Comparison of ENCODE assay signal across 25 cellular contexts in genomic region chr16:59635674-59636073, GRCh38.
DNase-seq lines count a peak whose midpoint lies in the region; ATAC-seq and TF ChIP-seq lines count a peak whose summit lies in the region.
"Had no signal": no experiment of that assay in that cellular context is flagged by ENCODE, and none has a peak within 500 bp of the region (broad histone marks: within the 10 kb centered on the region; RNA-seq: fewer than 3 reads in every experiment).

No MANE protein-coding gene starts in this region.

- BruUV-seq in mammary epithelial cell (replicated peaks; lab: Mats Ljungman, UMichigan) (no TSS peak), MCF 10A (replicated peaks; lab: Mats Ljungman, UMichigan) (no TSS peak)

- H3K9ac ChIP-seq in mammary epithelial cell (ENCODE audit: insufficient read depth, low read length) (no peak overlapping the region), smooth muscle cell (ENCODE audit: low read depth) (no peak overlapping the region), colonic mucosa (ENCODE audit: low read depth in 2 of 2, low read length in 2 of 2) (no peak overlapping the region)

- H3K4me1 Mint-ChIP-seq in MCF 10A (ENCODE audit: insufficient read depth, unreplicated experiment): peaks cover 29% of the 10 kb centered on the region
- H3K4me1 Mint-ChIP-seq: central memory CD8-positive, alpha-beta T cell had no signal

- no peak overlapping the region for H3K4me3 Mint-ChIP-seq in MCF 10A (ENCODE audit: unreplicated experiment)
- H3K4me3 Mint-ChIP-seq: central memory CD8-positive, alpha-beta T cell; natural killer cell treated with Interleukin-12 subunit alpha and Interleukin-12 subunit beta and Interleukin-15 and Interleukin-18, amount 100 ng/mL, for 72 hours had no signal

- in situ Hi-C loops in mammary epithelial cell (cut with MboI; ENCODE audit: low sequenced_read_pairs in 2 of 2): no loop called here
- in situ Hi-C loops in astrocyte of the spinal cord (cut with HindIII; ENCODE audit: low sequenced_read_pairs): no loop called here

- no peak for ATAC-seq in GM21786 (IDR thresholded peaks at IDR 0.05; ENCODE audit: unreplicated experiment)
- ATAC-seq: foreskin keratinocyte; HepG2; natural killer cell treated with Interleukin-12 subunit alpha and Interleukin-12 subunit beta and Interleukin-15 and Interleukin-18, amount 100 ng/mL, for 72 hours had no signal

- H3K27me3 Mint-ChIP-seq in MCF 10A (ENCODE audit: insufficient read depth, unreplicated experiment): no peaks in the 10 kb centered on the region
- H3K27me3 Mint-ChIP-seq: central memory CD8-positive, alpha-beta T cell; natural killer cell treated with Interleukin-12 subunit alpha and Interleukin-12 subunit beta and Interleukin-15 and Interleukin-18, amount 100 ng/mL, for 72 hours had no signal

- H3F3A ChIP-seq in smooth muscle cell (ENCODE audit: low read depth): peaks cover 27% of the 10 kb centered on the region

- no peaks in the 10 kb centered on the region for H3K4me1 ChIP-seq in mammary epithelial cell (ENCODE audit: insufficient read depth, low read length)
- peaks cover 41% of the 10 kb centered on the region for H3K4me1 ChIP-seq in smooth muscle cell (ENCODE audit: low read depth)
- H3K4me1 ChIP-seq in colonic mucosa: no peaks in the 10 kb centered on the region
- H3K4me1 ChIP-seq: foreskin keratinocyte had no signal

- no peaks in the 10 kb centered on the region for H4K20me1 ChIP-seq in mammary epithelial cell (ENCODE audit: insufficient read depth, low read length)
- no peaks in the 10 kb centered on the region for H4K20me1 ChIP-seq in smooth muscle cell (ENCODE audit: low read depth)

- no peak for TF ChIP-seq CTCF in mammary epithelial cell (conservative IDR thresholded peaks at IDR 0.05 in 1 of 2, IDR thresholded peaks at IDR 0.05 in 1 of 2; ENCODE audit: extremely low read depth in 1 of 2, insufficient read depth in 1 of 2, low read depth in 1 of 2, low read length in 2 of 2)
- TF ChIP-seq CTCF in MCF 10A (IDR thresholded peaks at IDR 0.05; ENCODE audit: unreplicated experiment): no peak
- TF ChIP-seq CTCF in astrocyte of the spinal cord (IDR thresholded peaks at IDR 0.05; ENCODE audit: low read depth, low read length): no peak
- no peak for TF ChIP-seq CTCF in smooth muscle cell (IDR thresholded peaks at IDR 0.05; ENCODE audit: borderline replicate concordance, insufficient read depth, poor library complexity, severe bottlenecking)
- TF ChIP-seq CTCF in colonic mucosa (IDR thresholded peaks at IDR 0.05): no peak

- no peak overlapping the region for H2AFZ ChIP-seq in mammary epithelial cell (ENCODE audit: low read depth, low read length)
- H2AFZ ChIP-seq in smooth muscle cell (ENCODE audit: low read depth): no peak overlapping the region

- no peak overlapping the region for H3K4me3 ChIP-seq in mammary epithelial cell (replicated peaks in 1 of 3; ENCODE audit: insufficient read depth in 1 of 3, low read depth in 2 of 3, low read length in 3 of 3)
- no peak overlapping the region for H3K4me3 ChIP-seq in astrocyte of the spinal cord (ENCODE audit: low read depth, low read length)
- H3K4me3 ChIP-seq in smooth muscle cell: no peak overlapping the region
- no peak overlapping the region for H3K4me3 ChIP-seq in colonic mucosa

- CTCF ChIA-PET in mammary epithelial cell (lab: Charles Lee; ENCODE audit: low non-redundant PET) (no interaction called here), MCF 10A (lab: Yijun Ruan, JAX) (no interaction called here)

- H3K36me3 ChIP-seq in mammary epithelial cell (ENCODE audit: insufficient read depth, low read length): no peaks in the 10 kb centered on the region
- no peaks in the 10 kb centered on the region for H3K36me3 ChIP-seq in smooth muscle cell (ENCODE audit: low read depth)
- H3K36me3 ChIP-seq in colonic mucosa: no peaks in the 10 kb centered on the region

- dilution Hi-C loops in mammary epithelial cell (cut with HindIII; ENCODE audit: low sequenced_read_pairs): no loop called here

- H3K9me3 Mint-ChIP-seq in MCF 10A (ENCODE audit: unreplicated experiment): peaks cover 7% of the 10 kb centered on the region

- DNase-seq in mammary epithelial cell (peak; percentile 56), MCF 10A (ENCODE audit: unreplicated experiment) (no peak), astrocyte of the spinal cord (ENCODE audit: low read depth, low spot score) (peak; percentile 47), foreskin melanocyte (peak; percentile 27), smooth muscle cell (lab: John Stamatoyannopoulos, UW; ENCODE audit: unreplicated experiment) (no peak), colonic mucosa (no peak)
- DNase-seq in stimulated activated CD4-positive, alpha-beta T cell treated with anti-CD3 and anti-CD28 coated beads, Interleukin-1b, Interleukin-23, amount 100 ng/mL, for 48 hours: no peak
- DNase-seq: activated CD4-positive, alpha-beta T cell treated with anti-CD3 and anti-CD28 coated beads, Interleukin-2, amount 50 U/mL, for 4 hours; activated gamma-delta T cell treated with Interleukin-2 at 50 U/mL for 16 hours; amniotic stem cell; C1 segment of cervical spinal cord; effector memory CD4-positive, alpha-beta T cell; GF-D8; hippocampal formation; islet precursor cell; MM.1S; NCI-H187; Right ventricle myocardium superior; substantia nigra had no signal

- no peak overlapping the region for H3K4me2 ChIP-seq in mammary epithelial cell (ENCODE audit: insufficient read depth, low read depth, low read length)
- peak overlapping the region; percentile 58 for H3K4me2 ChIP-seq in smooth muscle cell

- no peaks in the 10 kb centered on the region for H3K79me2 ChIP-seq in mammary epithelial cell (ENCODE audit: insufficient read depth, low read length)
- no peaks in the 10 kb centered on the region for H3K79me2 ChIP-seq in smooth muscle cell (ENCODE audit: low read depth)

- intact Hi-C loops in mammary epithelial cell (cut with micrococcal nuclease) (no loop called here), MCF 10A (cut with micrococcal nuclease) (no loop called here), colonic mucosa (cut with DNase I) (no loop called here)

- H3K36me3 Mint-ChIP-seq in MCF 10A (ENCODE audit: insufficient read depth, unreplicated experiment): no peaks in the 10 kb centered on the region

- H3K27ac Mint-ChIP-seq in MCF 10A (ENCODE audit: low read depth, unreplicated experiment): no peak overlapping the region
- H3K27ac Mint-ChIP-seq: natural killer cell treated with Interleukin-12 subunit alpha and Interleukin-12 subunit beta and Interleukin-15 and Interleukin-18, amount 100 ng/mL, for 72 hours had no signal

- POLR2A ChIA-PET in MCF 10A (lab: Yijun Ruan, JAX): no interaction called here

- H3K9me3 ChIP-seq in mammary epithelial cell (replicated peaks; ENCODE audit: insufficient read depth, low read length) (peaks cover 9% of the 10 kb centered on the region), smooth muscle cell (replicated peaks; ENCODE audit: low read depth) (no peaks in the 10 kb centered on the region), colonic mucosa (no peaks in the 10 kb centered on the region)

- H3K27ac ChIP-seq in mammary epithelial cell (ENCODE audit: insufficient read depth, low read depth, low read length) (no peak overlapping the region), smooth muscle cell (ENCODE audit: low read depth) (peak overlapping the region; percentile 62), colonic mucosa (no peak overlapping the region)
- H3K27ac ChIP-seq: 22Rv1, foreskin keratinocyte had no signal

- H3K27me3 ChIP-seq in mammary epithelial cell (ENCODE audit: insufficient read depth, low read length) (no peaks in the 10 kb centered on the region), smooth muscle cell (ENCODE audit: low read depth) (no peaks in the 10 kb centered on the region), colonic mucosa (no peaks in the 10 kb centered on the region)
- H3K27me3 ChIP-seq: foreskin keratinocyte had no signal

Comparison
In these comparisons a context has a peak if more than half of its experiments do, and no peak if none do; other contexts are left out.
1. DNase-seq: peak in mammary epithelial cell (single experiment), astrocyte of the spinal cord (single experiment) and foreskin melanocyte (single experiment); none in MCF 10A (single experiment), smooth muscle cell (single experiment), colonic mucosa (single experiment) and stimulated activated CD4-positive, alpha-beta T cell treated with anti-CD3 and anti-CD28 coated beads, Interleukin-1b, Interleukin-23, amount 100 ng/mL, for 48 hours (single experiment).